23 cellular contexts compared by ENCODE assay signal in the genomic region with DNA sequence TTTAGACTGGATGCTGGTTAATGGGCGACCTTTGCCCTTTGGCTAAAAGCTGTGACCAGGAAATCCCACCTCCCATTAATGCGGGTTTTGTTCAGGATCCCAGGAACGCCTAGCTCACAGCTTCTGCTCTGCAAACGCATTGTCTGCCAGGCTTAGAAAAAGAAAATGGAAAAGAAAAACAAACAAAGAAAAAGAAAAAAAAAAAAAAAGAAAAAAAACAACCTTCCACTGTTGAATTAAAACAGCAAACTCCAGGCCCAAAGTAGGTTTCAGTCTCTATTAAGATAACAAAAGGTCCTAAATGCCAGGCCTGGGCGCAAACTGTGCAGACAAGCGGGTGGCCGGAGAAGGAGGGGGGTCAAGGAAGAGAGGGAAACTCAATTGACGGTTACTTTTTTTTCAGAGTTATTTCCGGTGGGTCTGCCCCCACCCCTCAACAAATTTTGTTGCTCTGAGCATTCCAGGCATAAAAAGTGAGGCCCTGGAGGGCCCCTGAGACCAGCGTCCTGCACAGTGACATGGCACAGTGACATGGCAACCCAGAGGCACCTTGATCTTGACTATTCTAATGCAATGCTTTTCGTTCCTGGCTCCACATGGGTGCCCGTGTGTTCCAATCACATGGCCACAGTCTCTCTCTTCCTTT.
A peak's percentile ranks its signal among the peaks of the same experiment; 100 is the strongest.
DNase-seq lines count a peak whose midpoint lies in the region; ATAC-seq and TF ChIP-seq lines count a peak whose summit lies in the region.
"Had no signal": no experiment of that assay in that cellular context is flagged by ENCODE, and none has a peak within 500 bp of the region (broad histone marks: within the 10 kb centered on the region; RNA-seq: fewer than 3 reads in every experiment).

No MANE protein-coding gene starts in this region.

- H3K4me3 Mint-ChIP-seq in WTC11: no peak overlapping the region; the same call in 1 of the 2 replicates
- H3K4me3 Mint-ChIP-seq: activated T-helper 1 cell treated with anti-CD3 and anti-CD28 coated beads, Interleukin-12 subunit alpha, Interleukin-12 subunit beta, Interleukin-2, Interleukin-4 antibody, amounts not matched to agents 30 ng/mL and 10 ng/mL and 1 ng/mL, durations not matched to agents 14 hours and 24 hours and 36 hours; effector memory CD8-positive, alpha-beta T cell; IgD-negative memory B cell; mesothelial cell of epicardium; naive thymus-derived CD8-positive, alpha-beta T cell had no signal

- H3K27me3 Mint-ChIP-seq in WTC11 (ENCODE audit: low read depth): no peaks in the 10 kb centered on the region; the same call in none of the 2 replicates
- H3K27me3 Mint-ChIP-seq: effector memory CD8-positive, alpha-beta T cell had no signal

- POLR2A ChIA-PET in WTC11 (lab: Charles Lee): no interaction called here

- intact Hi-C loops in thyroid gland (cut with DNase I) (no loop called here), mucosa of descending colon (cut with DNase I, micrococcal nuclease) (no loop called here)

- DNase-seq in WTC11 (ENCODE audit: low spot score) (peak; percentile 49), iPS-NIHi11 (ENCODE audit: low spot score) (peak; percentile 65), thyroid gland (peak; percentile 50 to 55), DMS153 (lab: John Stamatoyannopoulos, UW) (no peak), mucosa of descending colon (no peak), SIG-M5 (lab: John Stamatoyannopoulos, UW) (no peak)
- DNase-seq: activated CD4-positive, alpha-beta T cell treated with anti-CD3 and anti-CD28 coated beads, Interleukin-2, amount 50 U/mL, for 4 hours; activated naive CD4-positive, alpha-beta T cell treated with anti-CD3 and anti-CD28 coated beads, Interleukin-2, amount 50 U/mL, for 16 hours; amniotic stem cell; effector memory CD8-positive, alpha-beta T cell; foreskin fibroblast; GM23248; naive thymus-derived CD8-positive, alpha-beta T cell; NCI-H187; NCI-H526; pancreas; right cardiac atrium; stimulated activated CD4-positive, alpha-beta T cell treated with anti-CD3 and anti-CD28 coated beads, Interleukin-4, amount 100 ng/mL, for 1 hour had no signal

- H3K36me3 ChIP-seq in HUES6 (ENCODE audit: control insufficient read depth, insufficient read depth, low read length) (no peaks in the 10 kb centered on the region), thyroid gland (no peaks in the 10 kb centered on the region), mucosa of descending colon (ENCODE audit: low read depth) (no peaks in the 10 kb centered on the region)
- H3K36me3 ChIP-seq: BLaER1 treated with 17β-estradiol and CSF1 and Interleukin-3, amounts not matched to agents 10 nM and 100 nM; pancreas had no signal

- peak overlapping the region; percentile 78 for H3K27ac ChIP-seq in HUES6 (ENCODE audit: low read depth, low read length)
- peak overlapping the region in 2 of 3 donors; percentile 62 to 74 for H3K27ac ChIP-seq in thyroid gland
- H3K27ac ChIP-seq: BLaER1 treated with 17β-estradiol and CSF1 and Interleukin-3, amounts not matched to agents 10 nM and 100 nM; GM23248; pancreas had no signal

- H3K36me3 Mint-ChIP-seq in WTC11: no peaks in the 10 kb centered on the region
- H3K36me3 Mint-ChIP-seq: IgD-negative memory B cell; mesothelial cell of epicardium; naive thymus-derived CD8-positive, alpha-beta T cell had no signal

- CTCF ChIA-PET in WTC11 (lab: Charles Lee): interaction anchor here (0.6 to 0.8 kb wide), 3 partner anchors 130 to 306 kb away, joined by 3 to 4 read pairs (median 3); no protein-coding TSS in a partner anchor

- TF ChIP-seq POLR2A in thyroid gland (IDR thresholded peaks at IDR 0.05): no peak

- H3K4me3 ChIP-seq in HUES6 (ENCODE audit: low read depth, low read length) (no peak overlapping the region; the same call in 1 of the 2 replicates), thyroid gland (replicated peaks in 1 of 3) (no peak overlapping the region), mucosa of descending colon (no peak overlapping the region)
- H3K4me3 ChIP-seq: BLaER1 treated with 17β-estradiol and CSF1 and Interleukin-3, amounts not matched to agents 10 nM and 100 nM; GM23248; pancreas had no signal

- ATAC-seq in WTC11 (peak; percentile 77), mucosa of descending colon (no peak)
- ATAC-seq: effector memory CD8-positive, alpha-beta T cell; naive thymus-derived CD8-positive, alpha-beta T cell; pancreas; right cardiac atrium had no signal

- H3K4me1 ChIP-seq in HUES6 (ENCODE audit: control insufficient read depth, insufficient read depth, low read length): peaks cover 40% of the 10 kb centered on the region
- H3K4me1 ChIP-seq in thyroid gland: peaks cover 16 to 22% of the 10 kb centered on the region in 2 donors
- H3K4me1 ChIP-seq in mucosa of descending colon (ENCODE audit: low read depth): no peaks in the 10 kb centered on the region
- H3K4me1 ChIP-seq: pancreas had no signal

- WGBS in thyroid gland, 2 donors: 52 to 56% methylated on average over 12 of the region's 12 CpGs

- H3K27me3 ChIP-seq in HUES6 (ENCODE audit: control insufficient read depth, insufficient read depth, low read length): no peaks in the 10 kb centered on the region
- no peaks in the 10 kb centered on the region for H3K27me3 ChIP-seq in thyroid gland
- H3K27me3 ChIP-seq: BLaER1 treated with 17β-estradiol and CSF1 and Interleukin-3, amounts not matched to agents 10 nM and 100 nM had no signal

- no peaks in the 10 kb centered on the region for H3K9me3 ChIP-seq in HUES6 (ENCODE audit: control insufficient read depth, insufficient read depth, low read depth, low read length)
- no peaks in the 10 kb centered on the region for H3K9me3 ChIP-seq in thyroid gland
- H3K9me3 ChIP-seq in mucosa of descending colon: no peaks in the 10 kb centered on the region
- H3K9me3 ChIP-seq: BLaER1 treated with 17β-estradiol and CSF1 and Interleukin-3, amounts not matched to agents 10 nM and 100 nM; pancreas had no signal

- H3K4me1 Mint-ChIP-seq in WTC11: peaks cover 65% of the 10 kb centered on the region
- H3K4me1 Mint-ChIP-seq: IgD-negative memory B cell had no signal

- H3K27ac Mint-ChIP-seq in WTC11: peak overlapping the region; percentile 99
- H3K27ac Mint-ChIP-seq: effector memory CD8-positive, alpha-beta T cell; IgD-negative memory B cell; mesothelial cell of epicardium; naive thymus-derived CD8-positive, alpha-beta T cell had no signal

- H3K9me3 Mint-ChIP-seq in WTC11: no peaks in the 10 kb centered on the region
- H3K9me3 Mint-ChIP-seq: activated T-helper 1 cell treated with anti-CD3 and anti-CD28 coated beads, Interleukin-12 subunit alpha, Interleukin-12 subunit beta, Interleukin-2, Interleukin-4 antibody, amounts not matched to agents 30 ng/mL and 10 ng/mL and 1 ng/mL, durations not matched to agents 14 hours and 24 hours and 36 hours; effector memory CD8-positive, alpha-beta T cell; IgD-negative memory B cell; mesothelial cell of epicardium had no signal

- TF ChIP-seq CTCF in WTC11 (IDR thresholded peaks at IDR 0.05) (no peak), thyroid gland (IDR thresholded peaks at IDR 0.05) (no peak), mucosa of descending colon (IDR thresholded peaks at IDR 0.05) (no peak)

- peak overlapping the region; percentile 58 for H3K9ac ChIP-seq in HUES6 (ENCODE audit: low read length)
- H3K9ac ChIP-seq: BLaER1 treated with 17β-estradiol and CSF1 and Interleukin-3, amounts not matched to agents 10 nM and 100 nM; GM23248 had no signal

TF ChIP-seq in WTC11, 78 proteins besides CTCF, POLR2A, EP300 and RAD21:
- TF ChIP-seq, protein P1, sequence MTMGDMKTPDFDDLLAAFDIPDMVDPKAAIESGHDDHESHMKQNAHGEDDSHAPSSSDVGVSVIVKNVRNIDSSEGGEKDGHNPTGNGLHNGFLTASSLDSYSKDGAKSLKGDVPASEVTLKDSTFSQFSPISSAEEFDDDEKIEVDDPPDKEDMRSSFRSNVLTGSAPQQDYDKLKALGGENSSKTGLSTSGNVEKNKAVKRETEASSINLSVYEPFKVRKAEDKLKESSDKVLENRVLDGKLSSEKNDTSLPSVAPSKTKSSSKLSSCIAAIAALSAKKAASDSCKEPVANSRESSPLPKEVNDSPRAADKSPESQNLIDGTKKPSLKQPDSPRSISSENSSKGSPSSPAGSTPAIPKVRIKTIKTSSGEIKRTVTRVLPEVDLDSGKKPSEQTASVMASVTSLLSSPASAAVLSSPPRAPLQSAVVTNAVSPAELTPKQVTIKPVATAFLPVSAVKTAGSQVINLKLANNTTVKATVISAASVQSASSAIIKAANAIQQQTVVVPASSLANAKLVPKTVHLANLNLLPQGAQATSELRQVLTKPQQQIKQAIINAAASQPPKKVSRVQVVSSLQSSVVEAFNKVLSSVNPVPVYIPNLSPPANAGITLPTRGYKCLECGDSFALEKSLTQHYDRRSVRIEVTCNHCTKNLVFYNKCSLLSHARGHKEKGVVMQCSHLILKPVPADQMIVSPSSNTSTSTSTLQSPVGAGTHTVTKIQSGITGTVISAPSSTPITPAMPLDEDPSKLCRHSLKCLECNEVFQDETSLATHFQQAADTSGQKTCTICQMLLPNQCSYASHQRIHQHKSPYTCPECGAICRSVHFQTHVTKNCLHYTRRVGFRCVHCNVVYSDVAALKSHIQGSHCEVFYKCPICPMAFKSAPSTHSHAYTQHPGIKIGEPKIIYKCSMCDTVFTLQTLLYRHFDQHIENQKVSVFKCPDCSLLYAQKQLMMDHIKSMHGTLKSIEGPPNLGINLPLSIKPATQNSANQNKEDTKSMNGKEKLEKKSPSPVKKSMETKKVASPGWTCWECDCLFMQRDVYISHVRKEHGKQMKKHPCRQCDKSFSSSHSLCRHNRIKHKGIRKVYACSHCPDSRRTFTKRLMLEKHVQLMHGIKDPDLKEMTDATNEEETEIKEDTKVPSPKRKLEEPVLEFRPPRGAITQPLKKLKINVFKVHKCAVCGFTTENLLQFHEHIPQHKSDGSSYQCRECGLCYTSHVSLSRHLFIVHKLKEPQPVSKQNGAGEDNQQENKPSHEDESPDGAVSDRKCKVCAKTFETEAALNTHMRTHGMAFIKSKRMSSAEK (CRISPR knock-in tag; IDR thresholded peaks at IDR 0.05; ENCODE audit: borderline replicate concordance): no peak
- TF ChIP-seq PRRX2 (CRISPR knock-in tag; IDR thresholded peaks at IDR 0.05) (no peak), ZBTB21 (CRISPR knock-in tag; IDR thresholded peaks at IDR 0.05; ENCODE audit: borderline replicate concordance) (no peak), ZNF423 (CRISPR knock-in tag; IDR thresholded peaks at IDR 0.05) (peak; percentile 66; the same call in 1 of the 2 replicates), SOX15 (CRISPR knock-in tag; IDR thresholded peaks at IDR 0.05) (no peak), SP1 (CRISPR knock-in tag; conservative IDR thresholded peaks at IDR 0.05) (0 out of 2 replicates have a peak, but pooled peaks have one; percentile 15)

Comparison
In these comparisons a context has a peak if more than half of its experiments do, and no peak if none do; other contexts are left out.
1. DNase-seq: peak in WTC11 (single experiment), iPS-NIHi11 (single experiment) and thyroid gland (2 of 2); none in DMS153 (single experiment), mucosa of descending colon (0 of 3) and SIG-M5 (single experiment).